In genomic region chr13:94312511-94313191, GRCh38 we compare ENCODE assay signal across 10 cellular contexts.
DNase-seq lines count a peak whose midpoint lies in the region; ATAC-seq, FAIRE-seq and TF ChIP-seq lines count a peak whose summit lies in the region.
"Had no signal": no experiment of that assay in that cellular context is flagged by ENCODE, and none has a peak within 500 bp of the region (broad histone marks: within the 10 kb centered on the region; RNA-seq: fewer than 3 reads in every experiment).

No MANE protein-coding gene starts in this region.

- H3K4me1 ChIP-seq in left ventricle myocardium inferior, result peaks cover 21% of the 10 kb centered on the region
- peaks cover 0 to 50% (median 6%) of the 10 kb centered on the region in 4 donors for H3K4me1 ChIP-seq in tibial nerve

- peak overlapping the region; percentile 25; the same call in 1 of the 2 replicates for H3K27ac Mint-ChIP-seq in WTC11
- H3K27ac Mint-ChIP-seq: stimulated activated naive CD8-positive, alpha-beta T cell treated with anti-CD3 and anti-CD28 coated beads, Interleukin-15, amount 100 ng/mL, for 72 hours had no signal

- H3K4me3 ChIP-seq in left ventricle myocardium inferior (no peak overlapping the region), tibial nerve (no peak overlapping the region)

- POLR2A ChIA-PET in WTC11 (lab: Charles Lee), result no interaction called here

- no peak for TF ChIP-seq POLR2A in tibial nerve (IDR thresholded peaks at IDR 0.05)

- H3K36me3 ChIP-seq in left ventricle myocardium inferior, result no peaks in the 10 kb centered on the region
- H3K36me3 ChIP-seq in tibial nerve, result no peaks in the 10 kb centered on the region

- H3K9me3 Mint-ChIP-seq in WTC11, result no peaks in the 10 kb centered on the region
- H3K9me3 Mint-ChIP-seq: stimulated activated naive CD8-positive, alpha-beta T cell treated with anti-CD3 and anti-CD28 coated beads, Interleukin-15, amount 100 ng/mL, for 72 hours had no signal

- WGBS in tibial nerve, 2 donors, result 65 to 66% methylated on average over 15 of the region's 15 CpGs

- CTCF ChIA-PET in WTC11 (lab: Charles Lee), result interaction anchor here (1.2 kb wide), 1 partner anchor 104 kb away, joined by 3 read pairs; no protein-coding TSS in a partner anchor

- no peaks in the 10 kb centered on the region for H3K27me3 ChIP-seq in left ventricle myocardium inferior (ENCODE audit: low read depth)
- no peaks in the 10 kb centered on the region for H3K27me3 ChIP-seq in tibial nerve

- no peak for TF ChIP-seq CTCF in left ventricle myocardium inferior (IDR thresholded peaks at IDR 0.05; ENCODE audit: borderline replicate concordance)
- TF ChIP-seq CTCF in WTC11 (IDR thresholded peaks at IDR 0.05), result no peak
- no peak for TF ChIP-seq CTCF in tibial nerve (IDR thresholded peaks at IDR 0.05)

- no peak for DNase-seq in left ventricle myocardium inferior
- no peak for DNase-seq in cardiac septum (ENCODE audit: low spot score)
- no peak for DNase-seq in WTC11 (ENCODE audit: low spot score)
- no peak for DNase-seq in tibial nerve (ENCODE audit: low spot score in 2 of 2)
- no peak for DNase-seq in SKM-1 (lab: John Stamatoyannopoulos, UW; ENCODE audit: unreplicated experiment)
- DNase-seq in frontal cortex (ENCODE audit: low spot score in 2 of 2), result no peak
- DNase-seq: OCI-M1; stimulated activated naive CD8-positive, alpha-beta T cell treated with anti-CD3 and anti-CD28 coated beads, Interleukin-15, amount 100 ng/mL, for 72 hours had no signal

- H3K27me3 Mint-ChIP-seq in WTC11 (ENCODE audit: low read depth), result no peaks in the 10 kb centered on the region
- H3K27me3 Mint-ChIP-seq: stimulated activated naive CD8-positive, alpha-beta T cell treated with anti-CD3 and anti-CD28 coated beads, Interleukin-15, amount 100 ng/mL, for 72 hours had no signal

- intact Hi-C loops in left ventricle myocardium inferior (cut with micrococcal nuclease), result no loop called here
- intact Hi-C loops in cardiac septum (cut with DNase I), result no loop called here

- H3K4me3 Mint-ChIP-seq in WTC11, result peak overlapping the region; percentile 7
- H3K4me3 Mint-ChIP-seq: stimulated activated naive CD8-positive, alpha-beta T cell treated with anti-CD3 and anti-CD28 coated beads, Interleukin-15, amount 100 ng/mL, for 72 hours had no signal

- H3K36me3 Mint-ChIP-seq in WTC11, result no peaks in the 10 kb centered on the region

- H3K9me3 ChIP-seq in left ventricle myocardium inferior (replicated peaks) (no peaks in the 10 kb centered on the region), tibial nerve (no peaks in the 10 kb centered on the region)

- no peak for FAIRE-seq in frontal cortex (lab: Jason Lieb, UNC)

- TF ChIP-seq EP300 in tibial nerve (IDR thresholded peaks at IDR 0.05), result no peak

- H3K4me1 Mint-ChIP-seq in WTC11, result peaks cover 32% of the 10 kb centered on the region

- peak overlapping the region; percentile 51 for H3K27ac ChIP-seq in left ventricle myocardium inferior (replicated peaks)
- peak overlapping the region in 3 of 4 donors; percentile 15 to 56 (median 23) for H3K27ac ChIP-seq in tibial nerve

- ATAC-seq in HG03439 (IDR thresholded peaks at IDR 0.05; ENCODE audit: unreplicated experiment), result peak; percentile 89
- peak; percentile 56 for ATAC-seq in WTC11
- ATAC-seq in HG02938 (IDR thresholded peaks at IDR 0.05; ENCODE audit: unreplicated experiment), result no peak
- ATAC-seq: stimulated activated naive CD8-positive, alpha-beta T cell treated with anti-CD3 and anti-CD28 coated beads, Interleukin-15, amount 100 ng/mL, for 72 hours had no signal

TF ChIP-seq in WTC11, 78 proteins besides CTCF, POLR2A, EP300 and RAD21 (continues in another document):
- TF ChIP-seq SOX15 (CRISPR knock-in tag; IDR thresholded peaks at IDR 0.05) (no peak), ZNF532 (CRISPR knock-in tag; IDR thresholded peaks at IDR 0.05; ENCODE audit: borderline replicate concordance) (no peak), TP53 (CRISPR knock-in tag; IDR thresholded peaks at IDR 0.05) (no peak), NR2C2 (CRISPR knock-in tag; IDR thresholded peaks at IDR 0.05) (no peak), E2F4 (CRISPR knock-in tag; IDR thresholded peaks at IDR 0.05; ENCODE audit: borderline replicate concordance, low read depth) (no peak)
- TF ChIP-seq, protein P1, sequence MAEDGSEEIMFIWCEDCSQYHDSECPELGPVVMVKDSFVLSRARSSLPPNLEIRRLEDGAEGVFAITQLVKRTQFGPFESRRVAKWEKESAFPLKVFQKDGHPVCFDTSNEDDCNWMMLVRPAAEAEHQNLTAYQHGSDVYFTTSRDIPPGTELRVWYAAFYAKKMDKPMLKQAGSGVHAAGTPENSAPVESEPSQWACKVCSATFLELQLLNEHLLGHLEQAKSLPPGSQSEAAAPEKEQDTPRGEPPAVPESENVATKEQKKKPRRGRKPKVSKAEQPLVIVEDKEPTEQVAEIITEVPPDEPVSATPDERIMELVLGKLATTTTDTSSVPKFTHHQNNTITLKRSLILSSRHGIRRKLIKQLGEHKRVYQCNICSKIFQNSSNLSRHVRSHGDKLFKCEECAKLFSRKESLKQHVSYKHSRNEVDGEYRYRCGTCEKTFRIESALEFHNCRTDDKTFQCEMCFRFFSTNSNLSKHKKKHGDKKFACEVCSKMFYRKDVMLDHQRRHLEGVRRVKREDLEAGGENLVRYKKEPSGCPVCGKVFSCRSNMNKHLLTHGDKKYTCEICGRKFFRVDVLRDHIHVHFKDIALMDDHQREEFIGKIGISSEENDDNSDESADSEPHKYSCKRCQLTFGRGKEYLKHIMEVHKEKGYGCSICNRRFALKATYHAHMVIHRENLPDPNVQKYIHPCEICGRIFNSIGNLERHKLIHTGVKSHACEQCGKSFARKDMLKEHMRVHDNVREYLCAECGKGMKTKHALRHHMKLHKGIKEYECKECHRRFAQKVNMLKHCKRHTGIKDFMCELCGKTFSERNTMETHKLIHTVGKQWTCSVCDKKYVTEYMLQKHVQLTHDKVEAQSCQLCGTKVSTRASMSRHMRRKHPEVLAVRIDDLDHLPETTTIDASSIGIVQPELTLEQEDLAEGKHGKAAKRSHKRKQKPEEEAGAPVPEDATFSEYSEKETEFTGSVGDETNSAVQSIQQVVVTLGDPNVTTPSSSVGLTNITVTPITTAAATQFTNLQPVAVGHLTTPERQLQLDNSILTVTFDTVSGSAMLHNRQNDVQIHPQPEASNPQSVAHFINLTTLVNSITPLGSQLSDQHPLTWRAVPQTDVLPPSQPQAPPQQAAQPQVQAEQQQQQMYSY (CRISPR knock-in tag; IDR thresholded peaks at IDR 0.05), result no peak
- TF ChIP-seq, protein P2, sequence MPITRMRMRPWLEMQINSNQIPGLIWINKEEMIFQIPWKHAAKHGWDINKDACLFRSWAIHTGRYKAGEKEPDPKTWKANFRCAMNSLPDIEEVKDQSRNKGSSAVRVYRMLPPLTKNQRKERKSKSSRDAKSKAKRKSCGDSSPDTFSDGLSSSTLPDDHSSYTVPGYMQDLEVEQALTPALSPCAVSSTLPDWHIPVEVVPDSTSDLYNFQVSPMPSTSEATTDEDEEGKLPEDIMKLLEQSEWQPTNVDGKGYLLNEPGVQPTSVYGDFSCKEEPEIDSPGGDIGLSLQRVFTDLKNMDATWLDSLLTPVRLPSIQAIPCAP (CRISPR knock-in tag; IDR thresholded peaks at IDR 0.05), result no peak
